Comparison of ENCODE assay signal across 1 cellular context in the genomic region with DNA sequence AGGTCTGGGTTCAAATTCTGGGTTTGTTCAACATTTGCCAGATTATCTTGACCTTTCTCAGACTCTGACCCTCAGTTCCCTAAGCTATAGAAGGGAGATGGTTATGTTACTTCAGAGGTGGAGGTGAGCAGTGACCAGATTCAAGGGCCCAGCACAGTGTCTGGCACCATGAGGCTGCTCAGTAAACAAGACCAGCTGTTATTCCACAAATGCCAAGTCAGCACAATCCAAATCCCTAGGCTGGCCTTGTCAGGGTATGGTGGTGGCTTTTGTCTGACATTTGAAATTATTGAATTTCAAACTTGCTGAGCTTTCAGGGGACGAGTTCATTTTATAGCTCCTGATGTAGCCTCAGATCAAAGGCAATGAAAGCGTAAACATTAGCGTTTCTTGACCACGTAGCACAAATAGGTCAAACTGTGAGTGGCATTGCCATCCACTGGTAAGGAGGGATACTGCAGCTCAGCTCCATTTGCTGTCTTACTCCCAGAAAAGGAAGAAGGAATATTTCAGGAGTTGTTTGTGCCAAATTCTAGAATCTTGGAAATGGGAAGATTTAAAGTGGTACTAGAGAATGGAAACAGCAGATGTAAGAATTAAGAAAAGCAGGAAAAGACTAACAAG.
TF ChIP-seq lines count a peak whose summit lies in the region.

No MANE protein-coding gene starts in this region.

TF ChIP-seq in IMR-90, 13 proteins besides CTCF, POLR2A, EP300 and RAD21 (continued from another document):
- TF ChIP-seq, protein P1, sequence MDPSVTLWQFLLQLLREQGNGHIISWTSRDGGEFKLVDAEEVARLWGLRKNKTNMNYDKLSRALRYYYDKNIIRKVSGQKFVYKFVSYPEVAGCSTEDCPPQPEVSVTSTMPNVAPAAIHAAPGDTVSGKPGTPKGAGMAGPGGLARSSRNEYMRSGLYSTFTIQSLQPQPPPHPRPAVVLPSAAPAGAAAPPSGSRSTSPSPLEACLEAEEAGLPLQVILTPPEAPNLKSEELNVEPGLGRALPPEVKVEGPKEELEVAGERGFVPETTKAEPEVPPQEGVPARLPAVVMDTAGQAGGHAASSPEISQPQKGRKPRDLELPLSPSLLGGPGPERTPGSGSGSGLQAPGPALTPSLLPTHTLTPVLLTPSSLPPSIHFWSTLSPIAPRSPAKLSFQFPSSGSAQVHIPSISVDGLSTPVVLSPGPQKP (IDR thresholded peaks at IDR 0.05; ENCODE audit: borderline replicate concordance, low read depth, low read length) = no peak
- TF ChIP-seq RFX5 (IDR thresholded peaks at IDR 0.05; ENCODE audit: low read depth, low read length) = no peak
